19 cellular contexts compared by ENCODE assay signal in genomic region chr11:133338588-133338987, GRCh38.
DNase-seq lines count a peak whose midpoint lies in the region; ATAC-seq and TF ChIP-seq lines count a peak whose summit lies in the region.
"Had no signal": no experiment of that assay in that cellular context is flagged by ENCODE, and none has a peak within 500 bp of the region (broad histone marks: within the 10 kb centered on the region; RNA-seq: fewer than 3 reads in every experiment).

No MANE protein-coding gene starts in this region.

- no peak for TF ChIP-seq CTCF in dorsolateral prefrontal cortex (IDR thresholded peaks at IDR 0.05 in 54 of 56, conservative IDR thresholded peaks at IDR 0.05 in 2 of 56; ENCODE audit: low read depth in 1 of 56, partially characterized antibody in 56 of 56)

- H3K27me3 ChIP-seq in dorsolateral prefrontal cortex: no peaks in the 10 kb centered on the region
- H3K27me3 ChIP-seq: BLaER1 had no signal

- intact Hi-C loops in dorsolateral prefrontal cortex (cut with DNase I): no loop called here

- no peak overlapping the region for H3K4me3 ChIP-seq in dorsolateral prefrontal cortex
- H3K4me3 ChIP-seq: A549, BLaER1, K562 had no signal

- DNase-seq in NCI-H146 (lab: John Stamatoyannopoulos, UW) (peak; percentile 78), NCI-H146 treated with DMSO at 0.1 percent for 48 hours (lab: John Stamatoyannopoulos, UW; ENCODE audit: unreplicated experiment) (no peak), dorsolateral prefrontal cortex (peak in 2 of 10 donors; percentile 61 to 64), middle frontal gyrus (ENCODE audit: extremely low spot score, low spot score) (peak; percentile 16), CD1c-positive myeloid dendritic cell (ENCODE audit: extremely low spot score) (no peak), Ammon's horn (ENCODE audit: low spot score) (no peak)
- DNase-seq: AML-193; Calu3; CD8-positive, alpha-beta T cell; DMS79 treated with DMSO at 0.1 percent for 48 hours; GF-D8; HFFc6; IMR-90 had no signal

- peak overlapping the region in 51 of 59 donors; percentile 8 to 87 (median 66) for H3K27ac ChIP-seq in dorsolateral prefrontal cortex
- H3K27ac ChIP-seq: 22Rv1, A549, BLaER1 had no signal

- no peak for ATAC-seq in HG03196 (IDR thresholded peaks at IDR 0.05; ENCODE audit: unreplicated experiment)
- ATAC-seq: A549; CD8-positive, alpha-beta T cell; HCT116; K562 had no signal

Comparison
In these comparisons a context has a peak if more than half of its experiments do, and no peak if none do; other contexts are left out.
1. DNase-seq: peak in NCI-H146 (single experiment) and middle frontal gyrus (single experiment); none in NCI-H146 treated with DMSO at 0.1 percent for 48 hours (single experiment), CD1c-positive myeloid dendritic cell (single experiment) and Ammon's horn (single experiment).